Comparison of ENCODE assay signal across 23 cellular contexts in the genomic region with DNA sequence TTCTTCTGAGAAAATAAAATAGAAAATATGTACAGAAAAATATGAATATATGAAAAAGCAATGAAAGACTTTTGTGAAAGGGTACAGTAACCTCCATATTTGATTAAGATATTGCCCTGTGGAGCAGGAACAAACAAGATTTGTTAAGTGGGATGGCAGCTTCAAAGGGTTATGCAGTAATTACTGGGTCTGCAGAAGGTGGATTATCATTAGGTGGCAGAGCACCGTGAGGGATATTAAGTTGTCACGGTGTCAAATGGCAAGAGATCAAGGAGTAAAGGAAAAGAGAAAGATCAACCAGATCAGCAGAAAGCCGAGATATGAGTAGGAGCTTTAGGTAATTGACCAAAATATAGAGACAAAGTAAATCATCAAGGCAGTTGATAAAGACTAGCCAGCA. TPM values are rescaled to one million over a fixed set of nuclear protein-coding genes. Genes with fewer than 3 reads are reported as not detected.
DNase-seq lines count a peak whose midpoint lies in the region; ATAC-seq and TF ChIP-seq lines count a peak whose summit lies in the region.
"Had no signal": no experiment of that assay in that cellular context is flagged by ENCODE, and none has a peak within 500 bp of the region (broad histone marks: within the 10 kb centered on the region; RNA-seq: fewer than 3 reads in every experiment).

No MANE protein-coding gene starts in this region.

- H3K36me3 Mint-ChIP-seq in Caco-2 (ENCODE audit: insufficient read depth, unreplicated experiment): no peaks in the 10 kb centered on the region
- no peaks in the 10 kb centered on the region for H3K36me3 Mint-ChIP-seq in activated T-cell treated with anti-CD3 and anti-CD28 coated beads, Interleukin-2, amount 50 U/mL, for 72 hours (ENCODE audit: insufficient read depth in 2 of 2)
- H3K36me3 Mint-ChIP-seq: type B pancreatic cell had no signal

- no peaks in the 10 kb centered on the region for H3K4me1 Mint-ChIP-seq in Caco-2 (ENCODE audit: low read depth, unreplicated experiment)
- H3K4me1 Mint-ChIP-seq in activated T-cell treated with anti-CD3 and anti-CD28 coated beads, Interleukin-2, amount 50 U/mL, for 72 hours (ENCODE audit: low read depth): no peaks in the 10 kb centered on the region
- H3K4me1 Mint-ChIP-seq: activated CD4-positive, alpha-beta T cell treated with anti-CD3 and anti-CD28 coated beads, Interleukin-2, amount 10 ng/mL, durations not matched to agents 24 days and 14 days had no signal

- no peaks in the 10 kb centered on the region for H3K9me3 ChIP-seq in Caco-2
- H3K9me3 ChIP-seq: BLaER1, gastroesophageal sphincter, left ventricle myocardium inferior had no signal

- no peaks in the 10 kb centered on the region for H3K27me3 Mint-ChIP-seq in Caco-2 (ENCODE audit: insufficient read depth, unreplicated experiment)
- no peaks in the 10 kb centered on the region for H3K27me3 Mint-ChIP-seq in activated T-cell treated with anti-CD3 and anti-CD28 coated beads, Interleukin-2, amount 50 U/mL, for 72 hours (ENCODE audit: low read depth)
- H3K27me3 Mint-ChIP-seq: activated CD4-positive, alpha-beta T cell treated with anti-CD3 and anti-CD28 coated beads, Interleukin-2, amount 10 ng/mL, durations not matched to agents 24 days and 14 days; type B pancreatic cell had no signal

- no peaks in the 10 kb centered on the region for H3K9me3 Mint-ChIP-seq in Caco-2 (ENCODE audit: unreplicated experiment)
- no peaks in the 10 kb centered on the region for H3K9me3 Mint-ChIP-seq in activated T-cell treated with anti-CD3 and anti-CD28 coated beads, Interleukin-2, amount 50 U/mL, for 72 hours
- H3K9me3 Mint-ChIP-seq: activated CD4-positive, alpha-beta T cell treated with anti-CD3 and anti-CD28 coated beads, Interleukin-2, amount 10 ng/mL, durations not matched to agents 24 days and 14 days had no signal

- no peak for ATAC-seq in activated T-cell treated with anti-CD3 and anti-CD28 coated beads, Interleukin-2, amount 50 U/mL, for 72 hours (replicated peaks in 1 of 2)
- ATAC-seq: gastroesophageal sphincter, right cardiac atrium had no signal

- POLR2A ChIA-PET in Caco-2 (lab: Charles Lee): no interaction called here

- intact Hi-C loops in Caco-2 (cut with micrococcal nuclease; ENCODE audit: unreplicated experiment): no loop called here

- no peaks in the 10 kb centered on the region for H3K36me3 ChIP-seq in Caco-2 (ENCODE audit: control insufficient read depth, insufficient read depth, low read length)
- H3K36me3 ChIP-seq: BLaER1, gastroesophageal sphincter, left ventricle myocardium inferior had no signal

- DNase-seq in DMS53 treated with DMSO at 0.1 percent for 48 hours (lab: John Stamatoyannopoulos, UW; ENCODE audit: unreplicated experiment): peak; percentile 28
- peak; percentile 76 for DNase-seq in NCI-H1417 treated with DMSO at 0.1 percent for 48 hours (lab: John Stamatoyannopoulos, UW)
- peak; percentile 19 for DNase-seq in NCI-H2227 (lab: John Stamatoyannopoulos, UW; ENCODE audit: unreplicated experiment)
- peak; percentile 49 for DNase-seq in SW480 (ENCODE audit: low spot score)
- DNase-seq in Caco-2: no peak
- DNase-seq in activated T-cell treated with anti-CD3 and anti-CD28 coated beads, Interleukin-2, amount 50 U/mL, for 72 hours: no peak
- DNase-seq in glomerular visceral epithelial cell (ENCODE audit: extremely low spot score): no peak
- DNase-seq: activated CD4-positive, alpha-beta T cell treated with anti-CD3 and anti-CD28 coated beads, Interleukin-2, amount 10 ng/mL, durations not matched to agents 24 days and 14 days; activated gamma-delta T cell treated with Interleukin-2 at 50 U/mL for 16 hours; activated T-cell treated with anti-CD3 and anti-CD28 coated beads, Interleukin-2, amount 50 U/mL, for 1 hour; dermis blood vessel endothelial cell; islet precursor cell; left ventricle myocardium inferior; NK-92 treated with Interleukin-12 subunit alpha and Interleukin-12 subunit beta, amount 100 ng/mL, for 24 hours; posterior cingulate gyrus; right cardiac atrium; Right ventricle myocardium superior; stimulated activated CD4-positive, alpha-beta T cell treated with anti-CD3 and anti-CD28 coated beads, Interleukin-2, amount 100 ng/mL, for 48 hours; T1000 had no signal

- no peak for TF ChIP-seq CTCF in Caco-2 (IDR thresholded peaks at IDR 0.05; ENCODE audit: insufficient read depth in 1 of 2, low read depth in 1 of 2, low read length in 1 of 2, severe bottlenecking in 1 of 2, unreplicated experiment in 1 of 2)

- H3K27ac Mint-ChIP-seq in Caco-2 (ENCODE audit: unreplicated experiment): no peak overlapping the region
- no peak overlapping the region for H3K27ac Mint-ChIP-seq in activated T-cell treated with anti-CD3 and anti-CD28 coated beads, Interleukin-2, amount 50 U/mL, for 72 hours
- H3K27ac Mint-ChIP-seq: activated CD4-positive, alpha-beta T cell treated with anti-CD3 and anti-CD28 coated beads, Interleukin-2, amount 10 ng/mL, durations not matched to agents 24 days and 14 days; type B pancreatic cell had no signal

- CTCF ChIA-PET in Caco-2 (lab: Charles Lee): no interaction called here

- no peaks in the 10 kb centered on the region for H3K4me1 ChIP-seq in Caco-2
- H3K4me1 ChIP-seq: BLaER1, gastroesophageal sphincter, left ventricle myocardium inferior had no signal

- no peaks in the 10 kb centered on the region; the same call in 1 of the 2 replicates for H3K27me3 ChIP-seq in Caco-2 (replicated peaks; ENCODE audit: control insufficient read depth, insufficient read depth, low read length)
- H3K27me3 ChIP-seq: BLaER1, gastroesophageal sphincter had no signal

- no peak overlapping the region for H3K4me3 Mint-ChIP-seq in Caco-2 (ENCODE audit: unreplicated experiment)
- no peak overlapping the region for H3K4me3 Mint-ChIP-seq in activated T-cell treated with anti-CD3 and anti-CD28 coated beads, Interleukin-2, amount 50 U/mL, for 72 hours
- H3K4me3 Mint-ChIP-seq: activated CD4-positive, alpha-beta T cell treated with anti-CD3 and anti-CD28 coated beads, Interleukin-2, amount 10 ng/mL, durations not matched to agents 24 days and 14 days; type B pancreatic cell had no signal

- no TSS peak for BruUV-seq in Caco-2 (replicated peaks; lab: Mats Ljungman, UMichigan)

- no peak overlapping the region for H3K4me3 ChIP-seq in Caco-2 (ENCODE audit: low read depth, low read length)
- H3K4me3 ChIP-seq: BLaER1, gastroesophageal sphincter, left ventricle myocardium inferior had no signal

RNA-seq across cellular contexts. Expression of a gene that starts 44.1 kb away (rescaled TPM):
- total RNA-seq in Caco-2 (2022): 0.39 TPM in 1 of 2 replicates, not detected in the other
- not detected for total RNA-seq in activated T-cell treated with anti-CD3 and anti-CD28 coated beads, Interleukin-2, amount 50 U/mL, for 72 hours
- total RNA-seq: activated CD4-positive, alpha-beta T cell treated with anti-CD3 and anti-CD28 coated beads, Interleukin-2, amount 10 ng/mL, durations not matched to agents 24 days and 14 days; activated CD8-positive, alpha-beta memory T cell treated with anti-CD3 and anti-CD28 coated beads for 36 hours; dermis blood vessel endothelial cell had no signal

Comparison
In these comparisons a context has a peak if more than half of its experiments do, and no peak if none do; other contexts are left out.
1. DNase-seq: peak in DMS53 treated with DMSO at 0.1 percent for 48 hours (single experiment), NCI-H1417 treated with DMSO at 0.1 percent for 48 hours (single experiment), NCI-H2227 (single experiment) and SW480 (single experiment); none in Caco-2 (0 of 2), activated T-cell treated with anti-CD3 and anti-CD28 coated beads, Interleukin-2, amount 50 U/mL, for 72 hours (0 of 2) and glomerular visceral epithelial cell (single experiment).